Comparison of ENCODE assay signal across 10 cellular contexts in the genomic region with DNA sequence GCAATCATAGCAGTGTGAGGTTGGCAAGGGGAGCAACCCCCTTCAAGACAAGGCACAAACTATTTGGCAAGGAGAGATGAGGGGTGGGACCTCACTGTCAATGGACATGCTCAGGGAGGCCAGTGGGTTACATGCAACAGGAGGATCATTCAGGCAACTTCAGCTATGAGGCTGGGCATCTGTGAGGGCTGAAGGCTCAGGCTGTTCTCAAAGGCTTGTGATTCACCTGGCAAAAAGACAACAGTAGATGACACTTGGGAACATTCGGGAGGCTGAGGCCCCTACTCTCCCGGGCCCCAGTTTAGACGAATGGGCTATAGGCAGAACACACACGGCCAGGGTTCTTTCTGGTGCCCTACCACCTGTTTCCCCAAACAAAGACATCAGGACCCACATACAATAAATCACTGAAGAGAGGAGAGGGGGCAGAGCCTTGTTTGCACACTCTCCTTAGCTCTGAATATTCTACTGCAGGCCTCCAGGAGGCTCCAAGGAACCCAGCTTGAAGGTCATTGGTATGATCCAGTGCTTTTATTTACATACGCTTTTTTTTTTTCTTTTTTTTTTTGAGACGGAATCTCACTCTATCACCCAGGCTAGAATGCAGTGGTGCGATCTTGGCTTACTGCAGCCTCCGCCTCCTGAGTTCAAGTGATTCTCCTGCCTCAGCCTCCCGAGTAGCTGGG. TPM values are rescaled to one million over a fixed set of nuclear protein-coding genes. Genes with fewer than 3 reads are reported as not detected.
DNase-seq lines count a peak whose midpoint lies in the region; ATAC-seq and TF ChIP-seq lines count a peak whose summit lies in the region.
"Had no signal": no experiment of that assay in that cellular context is flagged by ENCODE, and none has a peak within 500 bp of the region (broad histone marks: within the 10 kb centered on the region; RNA-seq: fewer than 3 reads in every experiment).

No MANE protein-coding gene starts in this region.

- H3K4me1 Mint-ChIP-seq in activated naive CD8-positive, alpha-beta T cell (ENCODE audit: low read depth): peaks cover 51% of the 10 kb centered on the region

- no peaks in the 10 kb centered on the region for H3K27me3 ChIP-seq in mesenchymal stem cell (ENCODE audit: control insufficient read depth in 1 of 2, insufficient read depth in 1 of 2, low read length in 2 of 2)
- H3K27me3 ChIP-seq: right lobe of liver, tibial nerve had no signal

- TF ChIP-seq CTCF in AG09319 (IDR thresholded peaks at IDR 0.05; ENCODE audit: low read depth, low read length): peak; percentile 37

- no peak overlapping the region for H3K4me3 ChIP-seq in mesenchymal stem cell (ENCODE audit: insufficient read depth in 1 of 2, low read depth in 1 of 2, low read length in 2 of 2)
- H3K4me3 ChIP-seq: right lobe of liver, tibial nerve had no signal

- no peaks in the 10 kb centered on the region for H3K27me3 Mint-ChIP-seq in activated naive CD8-positive, alpha-beta T cell

- H3K27ac Mint-ChIP-seq in activated naive CD8-positive, alpha-beta T cell: peak overlapping the region; percentile 78

- peak overlapping the region in 1 of 2 experiments; percentile 77 for H2BK12ac ChIP-seq in mesenchymal stem cell (ENCODE audit: low read length in 2 of 2)

- H3K23ac ChIP-seq in mesenchymal stem cell (ENCODE audit: low read length in 2 of 2): peak overlapping the region in 1 of 2 experiments; percentile 59

- no peak for ATAC-seq in HG02571 (IDR thresholded peaks at IDR 0.05; ENCODE audit: unreplicated experiment)
- ATAC-seq: right lobe of liver had no signal

- no peak overlapping the region for H4K91ac ChIP-seq in mesenchymal stem cell (ENCODE audit: low read length)

- peaks cover 23% of the 10 kb centered on the region for H3K4me1 ChIP-seq in mesenchymal stem cell (ENCODE audit: control insufficient read depth, insufficient read depth, low read depth, low read length)

- H3K36me3 ChIP-seq in mesenchymal stem cell (ENCODE audit: control insufficient read depth in 1 of 2, insufficient read depth in 2 of 2, low read depth in 1 of 2, low read length in 2 of 2): peaks cover 61 to 87% of the 10 kb centered on the region in 2 experiments

- no peak overlapping the region for H2AFZ ChIP-seq in mesenchymal stem cell (ENCODE audit: low read depth, low read length)

- H3K9me3 ChIP-seq in mesenchymal stem cell (ENCODE audit: control insufficient read depth, low read length): no peaks in the 10 kb centered on the region
- H3K9me3 ChIP-seq: right lobe of liver, tibial nerve had no signal

- H3K14ac ChIP-seq in mesenchymal stem cell (ENCODE audit: low read length in 2 of 2): no peak overlapping the region

- H4K8ac ChIP-seq in mesenchymal stem cell (ENCODE audit: low read length): peak overlapping the region; percentile 73

- H3K36me3 Mint-ChIP-seq in activated naive CD8-positive, alpha-beta T cell: peaks cover 5% of the 10 kb centered on the region

- H3K27ac ChIP-seq in mesenchymal stem cell (ENCODE audit: low read length, poor library complexity, severe bottlenecking): peak overlapping the region; percentile 59
- H3K27ac ChIP-seq: right lobe of liver had no signal

- no peaks in the 10 kb centered on the region for H3K9me3 Mint-ChIP-seq in activated naive CD8-positive, alpha-beta T cell (ENCODE audit: low read depth)

- H3K79me1 ChIP-seq in mesenchymal stem cell (replicated peaks; ENCODE audit: low read length, poor library complexity, severe bottlenecking): peaks cover 10% of the 10 kb centered on the region

- no peak for DNase-seq in AG09319 (ENCODE audit: extremely low read depth, low read depth)
- DNase-seq in H4 (ENCODE audit: low spot score): peak; percentile 50
- peak; percentile 70 for DNase-seq in mesenchymal stem cell
- no peak for DNase-seq in stimulated activated CD4-positive, alpha-beta T cell treated with anti-CD3 and anti-CD28 coated beads, Interleukin-15, amount 100 ng/mL, for 24 hours
- no peak for DNase-seq in hippocampal formation (lab: John Stamatoyannopoulos, UW)
- no peak for DNase-seq in NOMO-1 treated with DMSO at 0.1 percent for 48 hours (lab: John Stamatoyannopoulos, UW; ENCODE audit: unreplicated experiment)

- no peak overlapping the region for H3K4ac ChIP-seq in mesenchymal stem cell (ENCODE audit: low read depth in 1 of 2, low read length in 2 of 2)

- no peak overlapping the region for H3K4me3 Mint-ChIP-seq in activated naive CD8-positive, alpha-beta T cell

- H3K9ac ChIP-seq in mesenchymal stem cell (ENCODE audit: low read length): peak overlapping the region; percentile 67

- no peak overlapping the region for H2BK15ac ChIP-seq in mesenchymal stem cell (ENCODE audit: low read depth, poor library complexity, severe bottlenecking)

- peak overlapping the region in 1 of 2 experiments; percentile 34 for H3K18ac ChIP-seq in mesenchymal stem cell (ENCODE audit: low read depth in 1 of 2, low read length in 2 of 2)

- no peak overlapping the region for H2BK120ac ChIP-seq in mesenchymal stem cell (ENCODE audit: low read depth, low read length)

- H3K4me2 ChIP-seq in mesenchymal stem cell (ENCODE audit: low read length, poor library complexity, severe bottlenecking): no peak overlapping the region

- 83% methylated on average over 7 of the region's 9 CpGs for WGBS in mesenchymal stem cell

- H2AK5ac ChIP-seq in mesenchymal stem cell (ENCODE audit: low read length, severe bottlenecking): peak overlapping the region; percentile 91

- no peak overlapping the region for H2BK5ac ChIP-seq in mesenchymal stem cell (ENCODE audit: low read depth, low read length, poor library complexity, severe bottlenecking)

RNA-seq across cellular contexts. Expression of gene TUBB, which starts 7.9 kb away (rescaled TPM):
- 1,333 and 1,508 TPM in 2 replicates for total RNA-seq in H4 (2014; rRNA removed; shearing (Covaris generic))
- polyA plus RNA-seq in mesenchymal stem cell (2013, experiment 1 of 2): 839 TPM
- 819 TPM for polyA plus RNA-seq in mesenchymal stem cell (2013, experiment 2 of 2)

RNA-seq across cellular contexts. Expression of gene MDC1, which starts 11.0 kb away (rescaled TPM):
- total RNA-seq in H4 (2014; rRNA removed; shearing (Covaris generic)): 7.8 and 8.7 TPM in 2 replicates
- polyA plus RNA-seq in mesenchymal stem cell (2013, experiment 1 of 2): 9.8 TPM
- polyA plus RNA-seq in mesenchymal stem cell (2013, experiment 2 of 2): 8.6 TPM

RNA-seq across cellular contexts. Expression of gene FLOT1, which starts 14.4 kb away (rescaled TPM):
- total RNA-seq in H4 (2014; rRNA removed; shearing (Covaris generic)): 206 and 213 TPM in 2 replicates
- polyA plus RNA-seq in mesenchymal stem cell (2013, experiment 1 of 2): 120 TPM
- polyA plus RNA-seq in mesenchymal stem cell (2013, experiment 2 of 2): 118 TPM

RNA-seq across cellular contexts. Expression of gene IER3, which starts 16.3 kb away (rescaled TPM):
- 53.1 and 58.9 TPM in 2 replicates for total RNA-seq in H4 (2014; rRNA removed; shearing (Covaris generic))
- 220 TPM for polyA plus RNA-seq in mesenchymal stem cell (2013, experiment 1 of 2)
- 207 TPM for polyA plus RNA-seq in mesenchymal stem cell (2013, experiment 2 of 2)

RNA-seq across cellular contexts. Expression of gene NRM, which starts 37.3 kb away (rescaled TPM):
- 15.0 and 20.1 TPM in 2 replicates for total RNA-seq in H4 (2014; rRNA removed; shearing (Covaris generic))
- polyA plus RNA-seq in mesenchymal stem cell (2013, experiment 1 of 2): 35.3 TPM
- 36.1 TPM for polyA plus RNA-seq in mesenchymal stem cell (2013, experiment 2 of 2)

Comparison
In these comparisons a context has a peak if more than half of its experiments do, and no peak if none do; other contexts are left out.
1. DNase-seq: peak in H4 (single experiment) and mesenchymal stem cell (single experiment); none in AG09319 (single experiment), stimulated activated CD4-positive, alpha-beta T cell treated with anti-CD3 and anti-CD28 coated beads, Interleukin-15, amount 100 ng/mL, for 24 hours (single experiment), hippocampal formation (0 of 2) and NOMO-1 treated with DMSO at 0.1 percent for 48 hours (single experiment).